ENCODE assay signal across 11 cellular contexts in genomic region chr6:43391448-43392031, GRCh38. TPM values are rescaled to one million over a fixed set of nuclear protein-coding genes. Genes with fewer than 3 reads are reported as not detected.
DNase-seq lines count a peak whose midpoint lies in the region; ATAC-seq lines count a peak whose summit lies in the region.
"Had no signal": no experiment of that assay in that cellular context is flagged by ENCODE, and none has a peak within 500 bp of the region (broad histone marks: within the 10 kb centered on the region; RNA-seq: fewer than 3 reads in every experiment).

No MANE protein-coding gene starts in this region.

- peak overlapping the region; percentile 64 for H3K27ac Mint-ChIP-seq in activated CD4-positive, alpha-beta T cell treated with anti-CD3 and anti-CD28 coated beads for 36 hours
- H3K27ac Mint-ChIP-seq in activated CD8-positive, alpha-beta memory T cell treated with anti-CD3 and anti-CD28 coated beads, Interleukin-2, amount 10 ng/mL, durations not matched to agents 7 days and 5 days, result no peak overlapping the region
- H3K27ac Mint-ChIP-seq in immature natural killer cell, result peak overlapping the region in 5 of 6 donors; percentile 75 to 90 (median 82)
- no peak overlapping the region for H3K27ac Mint-ChIP-seq in stimulated activated naive CD8-positive, alpha-beta T cell treated with anti-CD3 and anti-CD28 coated beads, Interleukin-15, amount 100 ng/mL, for 72 hours

- POLR2A ChIA-PET in activated CD4-positive, alpha-beta T cell treated with anti-CD3 and anti-CD28 coated beads for 36 hours (lab: Charles Lee), result interaction anchor here (0.7 kb wide), 1 partner anchor 124 kb away, joined by 3 read pairs; no protein-coding TSS in a partner anchor

- peak overlapping the region; percentile 34 for H3K4me3 Mint-ChIP-seq in activated CD4-positive, alpha-beta T cell treated with anti-CD3 and anti-CD28 coated beads for 36 hours
- peak overlapping the region; percentile 11 for H3K4me3 Mint-ChIP-seq in activated CD8-positive, alpha-beta memory T cell treated with anti-CD3 and anti-CD28 coated beads, Interleukin-2, amount 10 ng/mL, durations not matched to agents 7 days and 5 days
- H3K4me3 Mint-ChIP-seq in immature natural killer cell, result peak overlapping the region; percentile 79 to 94 (median 85)
- peak overlapping the region; percentile 75 to 83 for H3K4me3 Mint-ChIP-seq in stimulated activated naive CD8-positive, alpha-beta T cell treated with anti-CD3 and anti-CD28 coated beads, Interleukin-15, amount 100 ng/mL, for 72 hours

- no peaks in the 10 kb centered on the region for H3K36me3 Mint-ChIP-seq in activated CD4-positive, alpha-beta T cell treated with anti-CD3 and anti-CD28 coated beads for 36 hours (ENCODE audit: low read depth)
- H3K36me3 Mint-ChIP-seq in activated CD8-positive, alpha-beta memory T cell treated with anti-CD3 and anti-CD28 coated beads, Interleukin-2, amount 10 ng/mL, durations not matched to agents 7 days and 5 days, result no peaks in the 10 kb centered on the region
- H3K36me3 Mint-ChIP-seq in immature natural killer cell, result peaks cover 0 to 5% (median 0%) of the 10 kb centered on the region in 3 donors

- intact Hi-C loops in activated CD4-positive, alpha-beta T cell treated with anti-CD3 and anti-CD28 coated beads for 36 hours (cut with DNase I, micrococcal nuclease), result loop anchor here in 1 of 2 experiments (10.0 kb wide), 1 partner anchor 487 kb away; no protein-coding TSS in a partner anchor

- ATAC-seq in activated CD4-positive, alpha-beta T cell treated with anti-CD3 and anti-CD28 coated beads for 36 hours, result peak; percentile 44
- peak; percentile 57 for ATAC-seq in activated CD8-positive, alpha-beta memory T cell treated with anti-CD3 and anti-CD28 coated beads, Interleukin-2, amount 10 ng/mL, durations not matched to agents 7 days and 5 days
- ATAC-seq in stimulated activated naive CD8-positive, alpha-beta T cell treated with anti-CD3 and anti-CD28 coated beads, Interleukin-15, amount 100 ng/mL, for 72 hours, result peak; percentile 65

- no peaks in the 10 kb centered on the region for H3K9me3 Mint-ChIP-seq in activated CD4-positive, alpha-beta T cell treated with anti-CD3 and anti-CD28 coated beads for 36 hours (ENCODE audit: low read depth)
- H3K9me3 Mint-ChIP-seq in activated CD8-positive, alpha-beta memory T cell treated with anti-CD3 and anti-CD28 coated beads, Interleukin-2, amount 10 ng/mL, durations not matched to agents 7 days and 5 days (ENCODE audit: low read depth), result no peaks in the 10 kb centered on the region
- no peaks in the 10 kb centered on the region for H3K9me3 Mint-ChIP-seq in immature natural killer cell
- no peaks in the 10 kb centered on the region for H3K9me3 Mint-ChIP-seq in stimulated activated naive CD8-positive, alpha-beta T cell treated with anti-CD3 and anti-CD28 coated beads, Interleukin-15, amount 100 ng/mL, for 72 hours

- peak; percentile 55 for DNase-seq in activated CD4-positive, alpha-beta T cell treated with anti-CD3 and anti-CD28 coated beads for 36 hours
- DNase-seq in activated CD4-positive, alpha-beta T cell treated with anti-CD3 and anti-CD28 coated beads for 1 hour, result no peak
- DNase-seq in activated CD8-positive, alpha-beta memory T cell treated with anti-CD3 and anti-CD28 coated beads, Interleukin-2, amount 10 ng/mL, durations not matched to agents 7 days and 5 days, result peak; percentile 66
- DNase-seq in immature natural killer cell (peak; percentile 74 to 80 (median 79)), SKM-1 (lab: John Stamatoyannopoulos, UW; ENCODE audit: unreplicated experiment) (no peak), germinal center (ENCODE audit: low spot score) (no peak), C1 segment of cervical spinal cord (lab: John Stamatoyannopoulos, UW) (no peak)
- peak; percentile 21 to 23 for DNase-seq in stimulated activated naive CD8-positive, alpha-beta T cell treated with anti-CD3 and anti-CD28 coated beads, Interleukin-15, amount 100 ng/mL, for 72 hours
- DNase-seq: cerebellar nuclear complex, H7, SW 1271 had no signal

- H3K4me1 Mint-ChIP-seq in activated CD4-positive, alpha-beta T cell treated with anti-CD3 and anti-CD28 coated beads for 36 hours, result peaks cover 26% of the 10 kb centered on the region
- H3K4me1 Mint-ChIP-seq in activated CD8-positive, alpha-beta memory T cell treated with anti-CD3 and anti-CD28 coated beads, Interleukin-2, amount 10 ng/mL, durations not matched to agents 7 days and 5 days, result peaks cover 18% of the 10 kb centered on the region
- H3K4me1 Mint-ChIP-seq in immature natural killer cell, result peaks cover 42 to 64% of the 10 kb centered on the region in 2 donors
- peaks cover 33% of the 10 kb centered on the region for H3K4me1 Mint-ChIP-seq in stimulated activated naive CD8-positive, alpha-beta T cell treated with anti-CD3 and anti-CD28 coated beads, Interleukin-15, amount 100 ng/mL, for 72 hours

- peaks cover 2% of the 10 kb centered on the region for H3K27me3 Mint-ChIP-seq in activated CD4-positive, alpha-beta T cell treated with anti-CD3 and anti-CD28 coated beads for 36 hours
- H3K27me3 Mint-ChIP-seq in activated CD8-positive, alpha-beta memory T cell treated with anti-CD3 and anti-CD28 coated beads, Interleukin-2, amount 10 ng/mL, durations not matched to agents 7 days and 5 days, result peaks cover 68% of the 10 kb centered on the region
- peaks cover 36 to 48% (median 39%) of the 10 kb centered on the region in 3 donors for H3K27me3 Mint-ChIP-seq in immature natural killer cell (ENCODE audit: low read depth in 3 of 3)
- peaks cover 61% of the 10 kb centered on the region for H3K27me3 Mint-ChIP-seq in stimulated activated naive CD8-positive, alpha-beta T cell treated with anti-CD3 and anti-CD28 coated beads, Interleukin-15, amount 100 ng/mL, for 72 hours

- CTCF ChIA-PET in activated CD4-positive, alpha-beta T cell treated with anti-CD3 and anti-CD28 coated beads for 36 hours (lab: Charles Lee), result interaction anchor here (1.0 to 2.2 kb wide), 2 partner anchors 15 to 30 kb away, joined by 3 to 9 read pairs; no protein-coding TSS in a partner anchor
- CTCF ChIA-PET in activated CD8-positive, alpha-beta memory T cell treated with anti-CD3 and anti-CD28 coated beads, Interleukin-2, amount 10 ng/mL, durations not matched to agents 7 days and 5 days (lab: Charles Lee), result interaction anchor here (0.6 to 2.3 kb wide), 5 partner anchors 15 to 163 kb away, joined by 3 to 6 read pairs (median 4); partner anchors contain the start of gene DNPH1

RNA-seq across cellular contexts. Expression of gene ZNF318, which starts 22.1 kb away (rescaled TPM):
- 10 to 100 TPM; 11.2 to 12.9 TPM for total RNA-seq in activated CD4-positive, alpha-beta T cell treated with anti-CD3 and anti-CD28 coated beads for 36 hours
- 10 to 100 TPM in 1 of 2 experiments, 1 to 10 TPM in 1; 9.7 to 12.8 TPM for total RNA-seq in activated CD8-positive, alpha-beta memory T cell treated with anti-CD3 and anti-CD28 coated beads, Interleukin-2, amount 10 ng/mL, durations not matched to agents 7 days and 5 days
- polyA plus RNA-seq in immature natural killer cell, result 1 to 10 TPM in 2 of 3 donors, under 1 TPM in 1; 0.94 to 9.6 (median 5.7) TPM

RNA-seq across cellular contexts. Expression of gene ABCC10, which starts 35.8 kb away (rescaled TPM):
- 10 to 100 TPM; 27.8 to 29.0 TPM for total RNA-seq in activated CD4-positive, alpha-beta T cell treated with anti-CD3 and anti-CD28 coated beads for 36 hours
- 10 to 100 TPM; 52.0 to 59.6 TPM for total RNA-seq in activated CD8-positive, alpha-beta memory T cell treated with anti-CD3 and anti-CD28 coated beads, Interleukin-2, amount 10 ng/mL, durations not matched to agents 7 days and 5 days
- polyA plus RNA-seq in immature natural killer cell, result 10 to 100 TPM in 2 of 3 donors, 1 to 10 TPM in 1; 8.1 to 23.6 (median 11.5) TPM

Comparison
In these comparisons a context has a peak if more than half of its experiments do, and no peak if none do; other contexts are left out.
1. DNase-seq: peak in activated CD4-positive, alpha-beta T cell treated with anti-CD3 and anti-CD28 coated beads for 36 hours (single experiment), activated CD8-positive, alpha-beta memory T cell treated with anti-CD3 and anti-CD28 coated beads, Interleukin-2, amount 10 ng/mL, durations not matched to agents 7 days and 5 days (single experiment), immature natural killer cell (3 of 3) and stimulated activated naive CD8-positive, alpha-beta T cell treated with anti-CD3 and anti-CD28 coated beads, Interleukin-15, amount 100 ng/mL, for 72 hours (2 of 2); none in activated CD4-positive, alpha-beta T cell treated with anti-CD3 and anti-CD28 coated beads for 1 hour (single experiment), SKM-1 (single experiment), germinal center (single experiment) and C1 segment of cervical spinal cord (0 of 14).
2. H3K27ac Mint-ChIP-seq: peak in activated CD4-positive, alpha-beta T cell treated with anti-CD3 and anti-CD28 coated beads for 36 hours (single experiment) and immature natural killer cell (5 of 6); none in activated CD8-positive, alpha-beta memory T cell treated with anti-CD3 and anti-CD28 coated beads, Interleukin-2, amount 10 ng/mL, durations not matched to agents 7 days and 5 days (single experiment) and stimulated activated naive CD8-positive, alpha-beta T cell treated with anti-CD3 and anti-CD28 coated beads, Interleukin-15, amount 100 ng/mL, for 72 hours (0 of 2).
3. H3K4me3 Mint-ChIP-seq: peak in every context shown above with its lines; median percentile 85 in immature natural killer cell; 79 in stimulated activated naive CD8-positive, alpha-beta T cell treated with anti-CD3 and anti-CD28 coated beads, Interleukin-15, amount 100 ng/mL, for 72 hours; 34 in activated CD4-positive, alpha-beta T cell treated with anti-CD3 and anti-CD28 coated beads for 36 hours; 11 in activated CD8-positive, alpha-beta memory T cell treated with anti-CD3 and anti-CD28 coated beads, Interleukin-2, amount 10 ng/mL, durations not matched to agents 7 days and 5 days.
4. Peak in every context shown above with its lines, with median percentiles within 50 percentile points of each other: ATAC-seq.